Comparison of ENCODE assay signal across 1 cellular context in genomic region chr22:39308614-39309363, GRCh38.
TF ChIP-seq lines count a peak whose summit lies in the region.

No MANE protein-coding gene starts in this region.

TF ChIP-seq in K562, 482 proteins besides CTCF, POLR2A, EP300 and RAD21 (continued from another document and continues in another):
- TF ChIP-seq RNF219 (CRISPR knock-in tag; IDR thresholded peaks at IDR 0.05): no peak
- TF ChIP-seq ZFP1 (CRISPR knock-in tag; IDR thresholded peaks at IDR 0.05): no peak
- no peak for TF ChIP-seq C11orf30 (IDR thresholded peaks at IDR 0.05; ENCODE audit: low read depth)
- TF ChIP-seq SPI1 (IDR thresholded peaks at IDR 0.05; ENCODE audit: borderline replicate concordance, low read depth, low read length): no peak
- no peak for TF ChIP-seq ETV1 (tag; conservative IDR thresholded peaks at IDR 0.05; ENCODE audit: low read depth)
- peak; percentile 46; the same call in 1 of the 2 replicates for TF ChIP-seq ATF7 (IDR thresholded peaks at IDR 0.05)
- TF ChIP-seq ZNF696 (CRISPR knock-in tag; conservative IDR thresholded peaks at IDR 0.05): no peak
- no peak for TF ChIP-seq RNF2 (IDR thresholded peaks at IDR 0.05)
- no peak for TF ChIP-seq SMAD1 (IDR thresholded peaks at IDR 0.05; ENCODE audit: low read depth, low read length, partially characterized antibody)
- TF ChIP-seq FOSL1 (tag; conservative IDR thresholded peaks at IDR 0.05): peak; percentile 94
- TF ChIP-seq NR4A1 (CRISPR knock-in tag; IDR thresholded peaks at IDR 0.05): no peak
- no peak for TF ChIP-seq NR4A1 (tag; IDR thresholded peaks at IDR 0.05)
- no peak for TF ChIP-seq ZC3H11A (IDR thresholded peaks at IDR 0.05; ENCODE audit: low read depth, low read length)
- peak; percentile 17 for TF ChIP-seq RBM25 (IDR thresholded peaks at IDR 0.05; ENCODE audit: low read depth, low read length, severe bottlenecking)
- no peak for TF ChIP-seq NCOA2 (IDR thresholded peaks at IDR 0.05; ENCODE audit: partially characterized antibody in 2 of 2)
- no peak for TF ChIP-seq CEBPZ (IDR thresholded peaks at IDR 0.05; ENCODE audit: borderline replicate concordance, low read depth, low read length)
- TF ChIP-seq ZNF23 (CRISPR knock-in tag; IDR thresholded peaks at IDR 0.05): no peak
- no peak for TF ChIP-seq SREBF2 (CRISPR knock-in tag; IDR thresholded peaks at IDR 0.05)
- TF ChIP-seq POLR3G (IDR thresholded peaks at IDR 0.05; ENCODE audit: extremely low read depth, insufficient read length, insufficient replicate concordance): no peak
- no peak for TF ChIP-seq HDAC3 (IDR thresholded peaks at IDR 0.05; ENCODE audit: borderline replicate concordance, partially characterized antibody)
- TF ChIP-seq ESRRB (CRISPR knock-in tag; IDR thresholded peaks at IDR 0.05; ENCODE audit: borderline replicate concordance): no peak
- no peak for TF ChIP-seq SNAPC5 (CRISPR knock-in tag; IDR thresholded peaks at IDR 0.05)
- no peak for TF ChIP-seq TFAM (CRISPR knock-in tag; conservative IDR thresholded peaks at IDR 0.05)
- TF ChIP-seq GTF2F1 (IDR thresholded peaks at IDR 0.05; ENCODE audit: low read depth, low read length): no peak
- no peak for TF ChIP-seq CREB3 (tag; conservative IDR thresholded peaks at IDR 0.05; ENCODE audit: low read depth)
- TF ChIP-seq NRF1 (conservative IDR thresholded peaks at IDR 0.05 in 1 of 2, IDR thresholded peaks at IDR 0.05 in 1 of 2): peak in 1 of 2 experiments; percentile 25; a peak in 1 of 4 replicates
- TF ChIP-seq LCOR (CRISPR knock-in tag; IDR thresholded peaks at IDR 0.05): no peak
- no peak for TF ChIP-seq KLF6 (CRISPR knock-in tag; IDR thresholded peaks at IDR 0.05; ENCODE audit: borderline replicate concordance)
- no peak for TF ChIP-seq NR3C1 (CRISPR knock-in tag; IDR thresholded peaks at IDR 0.05)
- no peak for TF ChIP-seq THRA (IDR thresholded peaks at IDR 0.05)
- TF ChIP-seq TCF3 (CRISPR knock-in tag; IDR thresholded peaks at IDR 0.05): 0 out of 2 replicates have a peak, but pooled peaks have one; percentile 7
- TF ChIP-seq IRF2 (CRISPR knock-in tag; IDR thresholded peaks at IDR 0.05): no peak
- TF ChIP-seq TEAD2 (tag; IDR thresholded peaks at IDR 0.05): no peak
- no peak for TF ChIP-seq EWSR1 (IDR thresholded peaks at IDR 0.05; ENCODE audit: borderline replicate concordance, low read depth, partially characterized antibody)
- no peak for TF ChIP-seq ZNF224 (CRISPR knock-in tag; IDR thresholded peaks at IDR 0.05)
- TF ChIP-seq SRSF1 (IDR thresholded peaks at IDR 0.05; ENCODE audit: low read depth, low read length): no peak
- TF ChIP-seq THRB (CRISPR knock-in tag; conservative IDR thresholded peaks at IDR 0.05): no peak
- TF ChIP-seq ZBTB1 (CRISPR knock-in tag; IDR thresholded peaks at IDR 0.05; ENCODE audit: borderline replicate concordance, low read depth): no peak
- no peak for TF ChIP-seq RBM14 (IDR thresholded peaks at IDR 0.05; ENCODE audit: borderline replicate concordance, insufficient read depth, low read depth, low read length)
- no peak for TF ChIP-seq ZNF76 (CRISPR knock-in tag; IDR thresholded peaks at IDR 0.05; ENCODE audit: borderline replicate concordance)
- TF ChIP-seq BMI1 (IDR thresholded peaks at IDR 0.05; ENCODE audit: low read length): no peak
- no peak for TF ChIP-seq RBM15 (IDR thresholded peaks at IDR 0.05; ENCODE audit: insufficient read depth, low read length)
- TF ChIP-seq STAT6 (CRISPR knock-in tag; IDR thresholded peaks at IDR 0.05): no peak
- no peak for TF ChIP-seq HBP1 (CRISPR knock-in tag; IDR thresholded peaks at IDR 0.05)
- no peak for TF ChIP-seq ZMIZ1 (IDR thresholded peaks at IDR 0.05; ENCODE audit: low read depth in 2 of 2, low read length in 2 of 2)
- TF ChIP-seq RFX7 (CRISPR knock-in tag; IDR thresholded peaks at IDR 0.05): no peak
- TF ChIP-seq ZBTB34 (CRISPR knock-in tag; IDR thresholded peaks at IDR 0.05): no peak
- TF ChIP-seq HMGN3 (IDR thresholded peaks at IDR 0.05; ENCODE audit: borderline replicate concordance, extremely low read depth, insufficient read length, low read depth, low read length): no peak
- no peak for TF ChIP-seq SIX5 (IDR thresholded peaks at IDR 0.05; ENCODE audit: borderline replicate concordance in 1 of 2, insufficient read depth in 1 of 2, low read depth in 1 of 2, low read length in 2 of 2)
